ENCODE assay signal across 2 cellular contexts in the genomic region with DNA sequence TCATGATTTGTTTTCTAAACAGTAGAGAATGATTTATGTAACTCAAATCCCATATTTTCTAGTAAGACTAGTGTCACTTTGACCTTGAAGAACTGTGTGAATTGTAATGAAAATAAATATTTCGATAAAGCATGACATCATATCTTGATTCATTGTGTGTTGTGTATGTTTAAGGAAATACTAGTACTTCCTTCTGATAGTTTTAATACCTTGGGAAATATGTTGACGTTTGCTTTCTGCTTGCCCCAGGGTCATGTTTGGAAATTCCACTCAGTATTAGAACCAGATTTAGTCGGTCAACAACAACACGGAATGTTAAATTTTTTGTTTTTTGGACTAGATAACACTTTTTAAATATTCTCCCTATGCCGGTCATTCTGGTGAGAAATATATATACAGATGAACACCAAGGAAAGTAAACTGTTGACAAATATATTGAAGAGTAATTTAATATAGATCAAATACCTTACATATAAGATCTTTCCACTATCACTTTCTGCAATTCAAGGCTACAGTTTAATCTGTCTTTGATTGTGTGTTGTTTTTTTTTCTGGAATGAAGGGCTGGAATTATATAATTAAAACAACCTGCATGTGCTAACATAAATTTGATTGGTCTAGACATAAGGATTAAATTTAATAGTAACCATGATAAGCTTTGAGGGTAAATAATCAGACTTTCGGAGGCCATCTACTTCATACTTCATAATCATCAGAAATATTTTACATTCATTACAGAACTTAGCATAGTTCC.
TF ChIP-seq lines count a peak whose summit lies in the region.

No MANE protein-coding gene starts in this region.

TF ChIP-seq in A549, 52 proteins besides CTCF, POLR2A, EP300 and RAD21 (continued from another document):
- TF ChIP-seq, protein P1, sequence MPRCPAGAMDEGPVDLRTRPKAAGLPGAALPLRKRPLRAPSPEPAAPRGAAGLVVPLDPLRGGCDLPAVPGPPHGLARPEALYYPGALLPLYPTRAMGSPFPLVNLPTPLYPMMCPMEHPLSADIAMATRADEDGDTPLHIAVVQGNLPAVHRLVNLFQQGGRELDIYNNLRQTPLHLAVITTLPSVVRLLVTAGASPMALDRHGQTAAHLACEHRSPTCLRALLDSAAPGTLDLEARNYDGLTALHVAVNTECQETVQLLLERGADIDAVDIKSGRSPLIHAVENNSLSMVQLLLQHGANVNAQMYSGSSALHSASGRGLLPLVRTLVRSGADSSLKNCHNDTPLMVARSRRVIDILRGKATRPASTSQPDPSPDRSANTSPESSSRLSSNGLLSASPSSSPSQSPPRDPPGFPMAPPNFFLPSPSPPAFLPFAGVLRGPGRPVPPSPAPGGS (IDR thresholded peaks at IDR 0.05): no peak
- TF ChIP-seq HOXB13 (CRISPR knock-in tag; IDR thresholded peaks at IDR 0.05; ENCODE audit: low read depth) (no peak), HEYL (CRISPR knock-in tag; IDR thresholded peaks at IDR 0.05) (no peak), MAX (IDR thresholded peaks at IDR 0.05) (no peak), JUNB (IDR thresholded peaks at IDR 0.05) (no peak), NPAS2 (CRISPR knock-in tag; IDR thresholded peaks at IDR 0.05; ENCODE audit: borderline replicate concordance) (no peak), MAFK (IDR thresholded peaks at IDR 0.05; ENCODE audit: partially characterized antibody) (no peak), MYC (IDR thresholded peaks at IDR 0.05; ENCODE audit: borderline replicate concordance, low read length) (no peak), ZC3H11A (IDR thresholded peaks at IDR 0.05) (no peak)
- TF ChIP-seq, protein P2, sequence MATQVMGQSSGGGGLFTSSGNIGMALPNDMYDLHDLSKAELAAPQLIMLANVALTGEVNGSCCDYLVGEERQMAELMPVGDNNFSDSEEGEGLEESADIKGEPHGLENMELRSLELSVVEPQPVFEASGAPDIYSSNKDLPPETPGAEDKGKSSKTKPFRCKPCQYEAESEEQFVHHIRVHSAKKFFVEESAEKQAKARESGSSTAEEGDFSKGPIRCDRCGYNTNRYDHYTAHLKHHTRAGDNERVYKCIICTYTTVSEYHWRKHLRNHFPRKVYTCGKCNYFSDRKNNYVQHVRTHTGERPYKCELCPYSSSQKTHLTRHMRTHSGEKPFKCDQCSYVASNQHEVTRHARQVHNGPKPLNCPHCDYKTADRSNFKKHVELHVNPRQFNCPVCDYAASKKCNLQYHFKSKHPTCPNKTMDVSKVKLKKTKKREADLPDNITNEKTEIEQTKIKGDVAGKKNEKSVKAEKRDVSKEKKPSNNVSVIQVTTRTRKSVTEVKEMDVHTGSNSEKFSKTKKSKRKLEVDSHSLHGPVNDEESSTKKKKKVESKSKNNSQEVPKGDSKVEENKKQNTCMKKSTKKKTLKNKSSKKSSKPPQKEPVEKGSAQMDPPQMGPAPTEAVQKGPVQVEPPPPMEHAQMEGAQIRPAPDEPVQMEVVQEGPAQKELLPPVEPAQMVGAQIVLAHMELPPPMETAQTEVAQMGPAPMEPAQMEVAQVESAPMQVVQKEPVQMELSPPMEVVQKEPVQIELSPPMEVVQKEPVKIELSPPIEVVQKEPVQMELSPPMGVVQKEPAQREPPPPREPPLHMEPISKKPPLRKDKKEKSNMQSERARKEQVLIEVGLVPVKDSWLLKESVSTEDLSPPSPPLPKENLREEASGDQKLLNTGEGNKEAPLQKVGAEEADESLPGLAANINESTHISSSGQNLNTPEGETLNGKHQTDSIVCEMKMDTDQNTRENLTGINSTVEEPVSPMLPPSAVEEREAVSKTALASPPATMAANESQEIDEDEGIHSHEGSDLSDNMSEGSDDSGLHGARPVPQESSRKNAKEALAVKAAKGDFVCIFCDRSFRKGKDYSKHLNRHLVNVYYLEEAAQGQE (IDR thresholded peaks at IDR 0.05): no peak

TF ChIP-seq in IMR-90, 13 proteins besides CTCF, POLR2A, EP300 and RAD21 (continued from another document):
- TF ChIP-seq NFE2L2 (IDR thresholded peaks at IDR 0.05; ENCODE audit: low read depth, low read length) (no peak), FOS (IDR thresholded peaks at IDR 0.05; ENCODE audit: low read depth, low read length) (no peak), RFX5 (IDR thresholded peaks at IDR 0.05; ENCODE audit: low read depth, low read length) (no peak), CHD1 (IDR thresholded peaks at IDR 0.05; ENCODE audit: low read depth, low read length) (no peak), MXI1 (IDR thresholded peaks at IDR 0.05; ENCODE audit: borderline replicate concordance, low read depth, low read length) (no peak), SMC3 (IDR thresholded peaks at IDR 0.05; ENCODE audit: low read depth, low read length) (no peak)
- TF ChIP-seq, protein P3, sequence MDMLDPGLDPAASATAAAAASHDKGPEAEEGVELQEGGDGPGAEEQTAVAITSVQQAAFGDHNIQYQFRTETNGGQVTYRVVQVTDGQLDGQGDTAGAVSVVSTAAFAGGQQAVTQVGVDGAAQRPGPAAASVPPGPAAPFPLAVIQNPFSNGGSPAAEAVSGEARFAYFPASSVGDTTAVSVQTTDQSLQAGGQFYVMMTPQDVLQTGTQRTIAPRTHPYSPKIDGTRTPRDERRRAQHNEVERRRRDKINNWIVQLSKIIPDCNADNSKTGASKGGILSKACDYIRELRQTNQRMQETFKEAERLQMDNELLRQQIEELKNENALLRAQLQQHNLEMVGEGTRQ (IDR thresholded peaks at IDR 0.05; ENCODE audit: low read depth, low read length): no peak
